17 cellular contexts compared by ENCODE assay signal in genomic region chr15:101428758-101429157, GRCh38.
DNase-seq lines count a peak whose midpoint lies in the region; ATAC-seq and TF ChIP-seq lines count a peak whose summit lies in the region.
"Had no signal": no experiment of that assay in that cellular context is flagged by ENCODE, and none has a peak within 500 bp of the region (broad histone marks: within the 10 kb centered on the region; RNA-seq: fewer than 3 reads in every experiment).

No MANE protein-coding gene starts in this region.

- intact Hi-C loops in spleen (cut with DNase I; ENCODE audit: low total_unique reads), result no loop called here
- intact Hi-C loops in lower lobe of right lung (cut with DNase I), result no loop called here

- DNase-seq in activated CD8-positive, alpha-beta memory T cell treated with anti-CD3 and anti-CD28 coated beads for 24 hours, result peak; percentile 43
- no peak for DNase-seq in activated CD8-positive, alpha-beta memory T cell treated with anti-CD3 and anti-CD28 coated beads, Interleukin-2, amount 50 U/mL, for 4 hours
- DNase-seq in neural crest cell (ENCODE audit: low read depth, low spot score), result peak; percentile 32
- DNase-seq in spleen, result peak; percentile 68
- DNase-seq in lower lobe of right lung, result no peak
- DNase-seq in A172 (ENCODE audit: low spot score), result no peak
- DNase-seq in HCEC 1CT, result no peak
- DNase-seq: 8988T; ACHN; C1 segment of cervical spinal cord; Calu3; CD4-positive, alpha-beta T cell; DMS79; EL; GF-D8 had no signal

- H3K9me3 Mint-ChIP-seq in neural crest cell, result no peaks in the 10 kb centered on the region
- H3K9me3 Mint-ChIP-seq: CD4-positive, alpha-beta T cell had no signal

- no peak for ATAC-seq in lower lobe of right lung
- ATAC-seq: HCT116 had no signal

- H3K4me1 Mint-ChIP-seq in neural crest cell, result peaks cover 30% of the 10 kb centered on the region

- H3K27me3 ChIP-seq in spleen (replicated peaks in 1 of 7) (no peaks in the 10 kb centered on the region), lower lobe of right lung (ENCODE audit: low read depth) (no peaks in the 10 kb centered on the region)

- no peak overlapping the region for H3K27ac Mint-ChIP-seq in neural crest cell (ENCODE audit: unreplicated experiment)
- H3K27ac Mint-ChIP-seq: CD4-positive, alpha-beta T cell had no signal

- peak overlapping the region; percentile 32 for H3K4me3 Mint-ChIP-seq in neural crest cell
- H3K4me3 Mint-ChIP-seq: CD4-positive, alpha-beta T cell had no signal

- TF ChIP-seq POLR2A in spleen (IDR thresholded peaks at IDR 0.05), result no peak

- H3K4me3 ChIP-seq in spleen (no peak overlapping the region), lower lobe of right lung (no peak overlapping the region)

- TF ChIP-seq CTCF in neural crest cell (conservative IDR thresholded peaks at IDR 0.05) (no peak), spleen (IDR thresholded peaks at IDR 0.05 in 8 of 11, conservative IDR thresholded peaks at IDR 0.05 in 3 of 11) (no peak), lower lobe of right lung (IDR thresholded peaks at IDR 0.05) (no peak)

- H3K36me3 ChIP-seq in spleen, result peaks cover 0 to 76% (median 2%) of the 10 kb centered on the region in 6 donors
- H3K36me3 ChIP-seq in lower lobe of right lung, result no peaks in the 10 kb centered on the region

- H3K4me1 ChIP-seq in spleen (peaks cover 0 to 20% (median 6%) of the 10 kb centered on the region in 6 donors), lower lobe of right lung (no peaks in the 10 kb centered on the region)

- H3K27me3 Mint-ChIP-seq in neural crest cell (ENCODE audit: low read depth), result no peaks in the 10 kb centered on the region

- no peaks in the 10 kb centered on the region for H3K9me3 ChIP-seq in spleen
- H3K9me3 ChIP-seq in lower lobe of right lung, result no peaks in the 10 kb centered on the region

- WGBS in spleen, 5 donors, result 59 to 73% (median 70%) methylated on average over 10 to 12 of the region's 12 CpGs

- no peaks in the 10 kb centered on the region for H3K36me3 Mint-ChIP-seq in neural crest cell (ENCODE audit: low read depth)

- peak overlapping the region in 2 of 8 donors; percentile 8 to 38 for H3K27ac ChIP-seq in spleen
- H3K27ac ChIP-seq in lower lobe of right lung, result no peak overlapping the region
- H3K27ac ChIP-seq: HL-60 had no signal

Comparison
In these comparisons a context has a peak if more than half of its experiments do, and no peak if none do; other contexts are left out.
1. DNase-seq: peak in activated CD8-positive, alpha-beta memory T cell treated with anti-CD3 and anti-CD28 coated beads for 24 hours (single experiment), neural crest cell (single experiment) and spleen (single experiment); none in activated CD8-positive, alpha-beta memory T cell treated with anti-CD3 and anti-CD28 coated beads, Interleukin-2, amount 50 U/mL, for 4 hours (single experiment), lower lobe of right lung (single experiment), A172 (single experiment) and HCEC 1CT (single experiment).